In genomic region chr2:241298554-241299165, GRCh38 we compare ENCODE assay signal across 19 cellular contexts. TPM values are rescaled to one million over a fixed set of nuclear protein-coding genes. Genes with fewer than 3 reads are reported as not detected.
DNase-seq lines count a peak whose midpoint lies in the region; ATAC-seq and TF ChIP-seq lines count a peak whose summit lies in the region.
"Had no signal": no experiment of that assay in that cellular context is flagged by ENCODE, and none has a peak within 500 bp of the region (broad histone marks: within the 10 kb centered on the region; RNA-seq: fewer than 3 reads in every experiment).

No MANE protein-coding gene starts in this region.

- H4K91ac ChIP-seq in trophoblast cell (ENCODE audit: low read depth, low read length) = no peak overlapping the region

- POLR2A ChIA-PET in activated naive CD8-positive, alpha-beta T cell treated with anti-CD3 and anti-CD28 coated beads, Interleukin-2, amount 10 ng/mL, durations not matched to agents 7 days and 5 days (lab: Charles Lee) = interaction anchor here (1.0 kb wide), 1 partner anchor 16 kb away, joined by 3 read pairs; no protein-coding TSS in a partner anchor

- H3K14ac ChIP-seq in trophoblast cell (ENCODE audit: low read length) = no peak overlapping the region

- no peaks in the 10 kb centered on the region for H3K79me1 ChIP-seq in trophoblast cell (ENCODE audit: low read length)

- H3K4me1 ChIP-seq in trophoblast cell (ENCODE audit: control insufficient read depth in 1 of 2, insufficient read depth in 2 of 2, low read length in 2 of 2) = peaks cover 4 to 8% of the 10 kb centered on the region in 2 experiments
- H3K4me1 ChIP-seq in adrenal gland (replicated peaks in 1 of 2) = peaks cover 0 to 28% of the 10 kb centered on the region in 2 donors
- H3K4me1 ChIP-seq: HAP-1 had no signal

- no peak overlapping the region for H2AK5ac ChIP-seq in trophoblast cell (ENCODE audit: low read length)

- no peak overlapping the region for H3K23ac ChIP-seq in trophoblast cell (ENCODE audit: low read length)

- intact Hi-C loops in adrenal gland (cut with DNase I) = no loop called here

- no peaks in the 10 kb centered on the region for H3K9me3 Mint-ChIP-seq in activated T-cell treated with anti-CD3 and anti-CD28 coated beads, Interleukin-2, amount 50 U/mL, for 24 hours
- no peaks in the 10 kb centered on the region for H3K9me3 Mint-ChIP-seq in activated naive CD8-positive, alpha-beta T cell treated with anti-CD3 and anti-CD28 coated beads, Interleukin-2, amount 10 ng/mL, durations not matched to agents 7 days and 5 days

- H2AFZ ChIP-seq in trophoblast cell (ENCODE audit: insufficient read depth, low read length, poor library complexity) = no peak overlapping the region

- H4K12ac ChIP-seq in trophoblast cell (ENCODE audit: low read depth, low read length) = no peak overlapping the region

- H3K18ac ChIP-seq in trophoblast cell (ENCODE audit: low read length) = no peak overlapping the region

- H3K27me3 ChIP-seq in trophoblast cell (ENCODE audit: insufficient read depth, low read length) (no peaks in the 10 kb centered on the region), adrenal gland (no peaks in the 10 kb centered on the region)
- H3K27me3 ChIP-seq: heart left ventricle, right atrium auricular region, upper lobe of left lung had no signal

- ATAC-seq in T-helper 17 cell (peak; percentile 55), esophagus mucosa (no peak)
- ATAC-seq in activated naive CD8-positive, alpha-beta T cell treated with anti-CD3 and anti-CD28 coated beads, Interleukin-2, amount 10 ng/mL, durations not matched to agents 7 days and 5 days (ENCODE audit: low read depth) = peak; percentile 56
- ATAC-seq: heart left ventricle, Panc1 had no signal

- no peak overlapping the region for H4K8ac ChIP-seq in trophoblast cell (ENCODE audit: low read depth, low read length)

- H3K36me3 ChIP-seq in trophoblast cell (ENCODE audit: control insufficient read depth in 1 of 2, insufficient read depth in 2 of 2, low read length in 2 of 2) (peaks cover 0 to 2% of the 10 kb centered on the region in 2 experiments), adrenal gland (replicated peaks in 1 of 2) (no peaks in the 10 kb centered on the region)
- H3K36me3 ChIP-seq: upper lobe of left lung had no signal

- no peak overlapping the region for H3K4me2 ChIP-seq in trophoblast cell (ENCODE audit: low read length)
- H3K4me2 ChIP-seq: SK-N-SH had no signal

- DNase-seq in activated T-cell treated with anti-CD3 and anti-CD28 coated beads, Interleukin-2, amount 50 U/mL, for 24 hours = no peak
- no peak for DNase-seq in activated T-cell treated with anti-CD3 and anti-CD28 coated beads, Interleukin-2, amount 50 U/mL, for 48 hours
- no peak for DNase-seq in T-helper 17 cell
- no peak for DNase-seq in activated naive CD8-positive, alpha-beta T cell treated with anti-CD3 and anti-CD28 coated beads, Interleukin-2, amount 10 ng/mL, durations not matched to agents 7 days and 5 days
- no peak for DNase-seq in trophoblast cell
- DNase-seq in SW 1271 (lab: John Stamatoyannopoulos, UW) = no peak
- no peak for DNase-seq in adrenal gland
- DNase-seq: heart left ventricle; kidney; MV-4-11; NCI-H2081 treated with DMSO at 0.1 percent for 48 hours; NCI-H69; SK-N-SH; stimulated activated CD4-positive, alpha-beta T cell treated with anti-CD3 and anti-CD28 coated beads, Interleukin-1b, Interleukin-23, amount 100 ng/mL, for 48 hours; upper lobe of left lung had no signal

- peak overlapping the region; percentile 45 for H3K27ac Mint-ChIP-seq in activated T-cell treated with anti-CD3 and anti-CD28 coated beads, Interleukin-2, amount 50 U/mL, for 24 hours
- H3K27ac Mint-ChIP-seq in T-helper 17 cell = peak overlapping the region; percentile 98
- no peak overlapping the region for H3K27ac Mint-ChIP-seq in activated naive CD8-positive, alpha-beta T cell treated with anti-CD3 and anti-CD28 coated beads, Interleukin-2, amount 10 ng/mL, durations not matched to agents 7 days and 5 days

- H3K9ac ChIP-seq in trophoblast cell (ENCODE audit: low read length) = no peak overlapping the region
- H3K9ac ChIP-seq: SK-N-SH had no signal

- H2BK12ac ChIP-seq in trophoblast cell (ENCODE audit: low read length) = no peak overlapping the region

- peaks cover 20% of the 10 kb centered on the region for H3K79me2 ChIP-seq in trophoblast cell (ENCODE audit: control insufficient read depth, insufficient read depth, low read length, poor library complexity)

- H3K4me1 Mint-ChIP-seq in activated T-cell treated with anti-CD3 and anti-CD28 coated beads, Interleukin-2, amount 50 U/mL, for 24 hours (ENCODE audit: low read depth) = peaks cover 56% of the 10 kb centered on the region
- H3K4me1 Mint-ChIP-seq in T-helper 17 cell = peaks cover 44% of the 10 kb centered on the region
- peaks cover 25% of the 10 kb centered on the region for H3K4me1 Mint-ChIP-seq in activated naive CD8-positive, alpha-beta T cell treated with anti-CD3 and anti-CD28 coated beads, Interleukin-2, amount 10 ng/mL, durations not matched to agents 7 days and 5 days

- H2BK5ac ChIP-seq in trophoblast cell (ENCODE audit: low read depth, low read length, poor library complexity) = no peak overlapping the region

- WGBS in trophoblast cell (ENCODE audit: extremely low coverage, insufficient coverage, insufficient read length) = no CpG with 5 or more reads among the region's 8 CpGs
- WGBS in adrenal gland, 4 donors = 91 to 98% (median 94%) methylated on average over 8 of the region's 8 CpGs

- no peak overlapping the region for H3K4me3 ChIP-seq in trophoblast cell (ENCODE audit: low read depth, low read length)
- H3K4me3 ChIP-seq in adrenal gland = no peak overlapping the region
- H3K4me3 ChIP-seq: HAP-1, heart left ventricle, right atrium auricular region, upper lobe of left lung had no signal

- H3K27ac ChIP-seq in trophoblast cell (ENCODE audit: low read depth, low read length) (no peak overlapping the region), adrenal gland (no peak overlapping the region)
- H3K27ac ChIP-seq: heart left ventricle, right atrium auricular region, upper lobe of left lung had no signal

- H3K9me3 ChIP-seq in T-helper 17 cell (ENCODE audit: control insufficient read depth, low read length, poor library complexity, severe bottlenecking) (no peaks in the 10 kb centered on the region), trophoblast cell (ENCODE audit: insufficient read depth, low read depth, low read length) (no peaks in the 10 kb centered on the region), adrenal gland (replicated peaks in 1 of 3) (no peaks in the 10 kb centered on the region)
- H3K9me3 ChIP-seq: HAP-1, heart left ventricle, right atrium auricular region, SK-N-SH, upper lobe of left lung had no signal

- H3K36me3 Mint-ChIP-seq in activated T-cell treated with anti-CD3 and anti-CD28 coated beads, Interleukin-2, amount 50 U/mL, for 24 hours (ENCODE audit: low read depth) = peaks cover 21% of the 10 kb centered on the region
- peaks cover 4% of the 10 kb centered on the region for H3K36me3 Mint-ChIP-seq in T-helper 17 cell (ENCODE audit: low read depth)
- H3K36me3 Mint-ChIP-seq in activated naive CD8-positive, alpha-beta T cell treated with anti-CD3 and anti-CD28 coated beads, Interleukin-2, amount 10 ng/mL, durations not matched to agents 7 days and 5 days = peaks cover 7% of the 10 kb centered on the region

- H3K27me3 Mint-ChIP-seq in activated T-cell treated with anti-CD3 and anti-CD28 coated beads, Interleukin-2, amount 50 U/mL, for 24 hours = no peaks in the 10 kb centered on the region
- no peaks in the 10 kb centered on the region for H3K27me3 Mint-ChIP-seq in T-helper 17 cell
- no peaks in the 10 kb centered on the region for H3K27me3 Mint-ChIP-seq in activated naive CD8-positive, alpha-beta T cell treated with anti-CD3 and anti-CD28 coated beads, Interleukin-2, amount 10 ng/mL, durations not matched to agents 7 days and 5 days

- no peak for TF ChIP-seq POLR2A in adrenal gland (IDR thresholded peaks at IDR 0.05)

- no peak for TF ChIP-seq CTCF in adrenal gland (IDR thresholded peaks at IDR 0.05)

- H3K4me3 Mint-ChIP-seq in activated T-cell treated with anti-CD3 and anti-CD28 coated beads, Interleukin-2, amount 50 U/mL, for 24 hours = no peak overlapping the region
- H3K4me3 Mint-ChIP-seq in T-helper 17 cell = peak overlapping the region; percentile 90
- peak overlapping the region; percentile 72 for H3K4me3 Mint-ChIP-seq in activated naive CD8-positive, alpha-beta T cell treated with anti-CD3 and anti-CD28 coated beads, Interleukin-2, amount 10 ng/mL, durations not matched to agents 7 days and 5 days

- H3K4ac ChIP-seq in trophoblast cell (ENCODE audit: low read depth, low read length) = peak overlapping the region; percentile 70

- no peak overlapping the region for H2BK120ac ChIP-seq in trophoblast cell (ENCODE audit: insufficient read depth, low read length, poor library complexity)

RNA-seq across cellular contexts. Expression of gene HDLBP, which starts 16.8 kb away (rescaled TPM):
- total RNA-seq in T-helper 17 cell (100 to 1,000 TPM; 136 to 175 TPM), esophagus mucosa (320 TPM), adrenal gland (100 to 1,000 TPM; 357 to 648 (median 498) TPM)
- total RNA-seq in activated naive CD8-positive, alpha-beta T cell treated with anti-CD3 and anti-CD28 coated beads, Interleukin-2, amount 10 ng/mL, durations not matched to agents 7 days and 5 days = 100 to 1,000 TPM; 158 TPM
- 771 and 822 TPM in 2 replicates for polyA plus RNA-seq in trophoblast cell (2013)
- 100 to 1,000 TPM; 295 to 880 (median 378) TPM for polyA plus RNA-seq in adrenal gland

RNA-seq across cellular contexts. Expression of gene SEPTIN2, which starts 17.1 kb away (rescaled TPM):
- 100 to 1,000 TPM; 190 to 216 TPM for total RNA-seq in T-helper 17 cell
- total RNA-seq in activated naive CD8-positive, alpha-beta T cell treated with anti-CD3 and anti-CD28 coated beads, Interleukin-2, amount 10 ng/mL, durations not matched to agents 7 days and 5 days = 100 to 1,000 TPM; 259 to 275 TPM
- 334 and 340 TPM in 2 replicates for polyA plus RNA-seq in trophoblast cell (2013)
- total RNA-seq in esophagus mucosa = 177 TPM
- 100 to 1,000 TPM; 192 to 352 (median 251) TPM for total RNA-seq in adrenal gland
- 100 to 1,000 TPM; 108 to 368 (median 145) TPM for polyA plus RNA-seq in adrenal gland

RNA-seq across cellular contexts. Expression of gene FARP2, which starts 57.4 kb away (rescaled TPM):
- total RNA-seq in T-helper 17 cell (10 to 100 TPM; 18.0 to 28.1 TPM), esophagus mucosa (33.5 TPM), adrenal gland (10 to 100 TPM; 17.3 to 58.8 (median 37.8) TPM)
- total RNA-seq in activated naive CD8-positive, alpha-beta T cell treated with anti-CD3 and anti-CD28 coated beads, Interleukin-2, amount 10 ng/mL, durations not matched to agents 7 days and 5 days = 10 to 100 TPM; 17.7 to 18.3 TPM
- polyA plus RNA-seq in trophoblast cell (2013) = 20.0 and 20.1 TPM in 2 replicates
- 10 to 100 TPM; 34.4 to 55.3 (median 35.8) TPM for polyA plus RNA-seq in adrenal gland
